ENCODE assay signal across 12 cellular contexts in the genomic region with DNA sequence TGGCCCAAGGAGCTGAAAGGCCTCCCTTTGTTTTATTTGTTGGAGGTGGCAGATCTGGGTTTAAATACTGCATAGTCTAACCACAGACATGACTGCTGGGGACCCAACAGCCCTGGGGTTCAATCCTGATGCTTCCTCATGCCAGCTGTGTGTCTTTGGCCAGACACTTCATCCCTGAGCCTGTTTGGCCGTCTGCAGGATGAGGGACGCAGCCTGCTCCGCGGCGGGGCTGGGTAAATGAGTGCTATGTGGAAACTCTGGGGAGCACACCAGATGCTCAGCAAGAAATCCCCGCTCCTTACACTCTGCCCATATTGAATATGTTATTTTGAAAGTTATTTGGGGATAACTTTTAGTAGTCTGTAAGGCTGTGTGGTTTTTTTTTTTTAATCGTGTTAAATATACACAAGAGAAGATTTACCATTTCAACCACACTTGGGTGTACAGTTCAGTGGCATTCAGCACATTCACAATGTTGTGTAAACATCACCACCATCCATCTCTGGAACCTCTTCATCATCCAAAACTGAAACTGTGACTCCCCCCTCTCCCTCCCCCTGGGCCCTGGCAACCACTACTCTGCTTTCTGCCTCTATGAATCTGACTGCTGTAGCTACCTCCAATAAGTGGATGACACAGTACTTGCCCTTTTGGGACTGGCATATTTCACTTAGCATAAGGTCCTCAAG. TPM values are rescaled to one million over a fixed set of nuclear protein-coding genes. Genes with fewer than 3 reads are reported as not detected.
DNase-seq lines count a peak whose midpoint lies in the region; ATAC-seq and TF ChIP-seq lines count a peak whose summit lies in the region.
"Had no signal": no experiment of that assay in that cellular context is flagged by ENCODE, and none has a peak within 500 bp of the region (broad histone marks: within the 10 kb centered on the region; RNA-seq: fewer than 3 reads in every experiment).

No MANE protein-coding gene starts in this region.

- no peaks in the 10 kb centered on the region for H3K9me2 ChIP-seq in Karpas-422 (replicated peaks; ENCODE audit: insufficient read depth, low read length)

- TF ChIP-seq POLR2A in breast epithelium (IDR thresholded peaks at IDR 0.05), result no peak

- no peaks in the 10 kb centered on the region for H3K27me3 ChIP-seq in mammary epithelial cell (ENCODE audit: insufficient read depth, low read length)
- H3K27me3 ChIP-seq in breast epithelium, result no peaks in the 10 kb centered on the region
- no peaks in the 10 kb centered on the region for H3K27me3 ChIP-seq in Karpas-422 (ENCODE audit: low read length)

- ATAC-seq in GM19035 (IDR thresholded peaks at IDR 0.05; ENCODE audit: unreplicated experiment), result no peak

- H3K9ac ChIP-seq in mammary epithelial cell (ENCODE audit: insufficient read depth, low read length) (no peak overlapping the region), Karpas-422 (ENCODE audit: low read length) (no peak overlapping the region)

- BruUV-seq in MCF 10A (replicated peaks; lab: Mats Ljungman, UMichigan) (no TSS peak), mammary epithelial cell (replicated peaks; lab: Mats Ljungman, UMichigan) (no TSS peak)

- dilution Hi-C loops in mammary epithelial cell (cut with HindIII; ENCODE audit: low sequenced_read_pairs), result no loop called here

- no peaks in the 10 kb centered on the region for H3K36me3 ChIP-seq in mammary epithelial cell (ENCODE audit: insufficient read depth, low read length)
- H3K36me3 ChIP-seq in breast epithelium, result no peaks in the 10 kb centered on the region
- no peaks in the 10 kb centered on the region for H3K36me3 ChIP-seq in Karpas-422 (ENCODE audit: insufficient read depth, low read length)

- H3K27me3 Mint-ChIP-seq in MCF 10A (ENCODE audit: insufficient read depth, unreplicated experiment), result no peaks in the 10 kb centered on the region
- H3K27me3 Mint-ChIP-seq in nephron progenitor cell (ENCODE audit: low read depth, poor library complexity), result peaks cover 3% of the 10 kb centered on the region
- H3K27me3 Mint-ChIP-seq in type B pancreatic cell, result no peaks in the 10 kb centered on the region

- H3K4me2 ChIP-seq in mammary epithelial cell (ENCODE audit: insufficient read depth, low read depth, low read length) (no peak overlapping the region), Karpas-422 (ENCODE audit: low read depth, low read length, poor library complexity, severe bottlenecking) (no peak overlapping the region)

- CTCF ChIA-PET in MCF 10A (lab: Yijun Ruan, JAX), result interaction anchor here (0.6 to 7.8 kb wide), 6 partner anchors 14 to 1573 kb away, joined by 3 to 73 read pairs (median 3); no protein-coding TSS in a partner anchor
- CTCF ChIA-PET in mammary epithelial cell (lab: Charles Lee; ENCODE audit: low non-redundant PET), result no interaction called here

- H3K9me3 Mint-ChIP-seq in MCF 10A (ENCODE audit: unreplicated experiment) (no peaks in the 10 kb centered on the region), nephron progenitor cell (no peaks in the 10 kb centered on the region), type B pancreatic cell (no peaks in the 10 kb centered on the region)

- H3K79me2 ChIP-seq in mammary epithelial cell (ENCODE audit: insufficient read depth, low read length), result no peaks in the 10 kb centered on the region
- H3K79me2 ChIP-seq in Karpas-422 (ENCODE audit: low read length), result no peaks in the 10 kb centered on the region

- H4K20me1 ChIP-seq in mammary epithelial cell (ENCODE audit: insufficient read depth, low read length) (no peaks in the 10 kb centered on the region), Karpas-422 (ENCODE audit: insufficient read depth, low read depth, low read length) (no peaks in the 10 kb centered on the region)

- intact Hi-C loops in MCF 10A (cut with micrococcal nuclease), result loop anchor here (2.0 kb wide), 1 partner anchor 51 kb away; no protein-coding TSS in a partner anchor
- intact Hi-C loops in mammary epithelial cell (cut with micrococcal nuclease), result no loop called here
- intact Hi-C loops in breast epithelium (cut with DNase I; ENCODE audit: low total_unique reads), result no loop called here

- 79% methylated on average over 7 of the region's 7 CpGs for WGBS in mammary epithelial cell (ENCODE audit: low coverage, missing lambda C conversion rate)

- H3K4me3 ChIP-seq in mammary epithelial cell (replicated peaks in 1 of 3; ENCODE audit: insufficient read depth in 1 of 3, low read depth in 2 of 3, low read length in 3 of 3) (no peak overlapping the region), breast epithelium (no peak overlapping the region), Karpas-422 (ENCODE audit: low read length) (no peak overlapping the region)

- H3K4me1 Mint-ChIP-seq in MCF 10A (ENCODE audit: insufficient read depth, unreplicated experiment), result peaks cover 60% of the 10 kb centered on the region
- H3K4me1 Mint-ChIP-seq in nephron progenitor cell, result peaks cover 6% of the 10 kb centered on the region
- H3K4me1 Mint-ChIP-seq in type B pancreatic cell (ENCODE audit: unreplicated experiment), result peaks cover 37% of the 10 kb centered on the region

- DNase-seq in MCF 10A (ENCODE audit: unreplicated experiment), result no peak
- DNase-seq in mammary epithelial cell, result no peak
- DNase-seq in breast epithelium (ENCODE audit: low spot score in 2 of 2), result peak in 1 of 2 donors; percentile 52
- no peak for DNase-seq in nephron progenitor cell
- no peak for DNase-seq in type B pancreatic cell (ENCODE audit: extremely low spot score, unreplicated experiment)
- no peak for DNase-seq in Karpas-422
- no peak for DNase-seq in ecto neural progenitor cell (ENCODE audit: low spot score)
- DNase-seq: hypothalamus, NCI-H748 treated with DMSO at 0.1 percent for 48 hours had no signal

- in situ Hi-C loops in mammary epithelial cell (cut with MboI; ENCODE audit: low sequenced_read_pairs in 2 of 2), result no loop called here

- H2AFZ ChIP-seq in mammary epithelial cell (ENCODE audit: low read depth, low read length), result no peak overlapping the region
- H2AFZ ChIP-seq in Karpas-422 (ENCODE audit: low read length), result no peak overlapping the region

- H3K4me1 ChIP-seq in mammary epithelial cell (ENCODE audit: insufficient read depth, low read length) (peaks cover 24% of the 10 kb centered on the region), breast epithelium (peaks cover 5 to 30% of the 10 kb centered on the region in 2 donors), Karpas-422 (ENCODE audit: low read length) (no peaks in the 10 kb centered on the region)

- TF ChIP-seq CTCF in MCF 10A (IDR thresholded peaks at IDR 0.05; ENCODE audit: unreplicated experiment) (no peak), mammary epithelial cell (conservative IDR thresholded peaks at IDR 0.05 in 1 of 2, IDR thresholded peaks at IDR 0.05 in 1 of 2; ENCODE audit: extremely low read depth in 1 of 2, insufficient read depth in 1 of 2, low read depth in 1 of 2, low read length in 2 of 2) (no peak), breast epithelium (IDR thresholded peaks at IDR 0.05) (no peak), nephron progenitor cell (IDR thresholded peaks at IDR 0.05) (no peak), type B pancreatic cell (conservative IDR thresholded peaks at IDR 0.05) (no peak)

- H3K27ac ChIP-seq in mammary epithelial cell (ENCODE audit: insufficient read depth, low read depth, low read length), result no peak overlapping the region
- peak overlapping the region; percentile 81 to 91 for H3K27ac ChIP-seq in breast epithelium
- no peak overlapping the region for H3K27ac ChIP-seq in Karpas-422 (ENCODE audit: low read length)
- H3K27ac ChIP-seq: C4-2B, HL-60 had no signal

- POLR2A ChIA-PET in MCF 10A (lab: Yijun Ruan, JAX), result interaction anchor here (0.6 to 13.6 kb wide), 9 partner anchors 8 to 261 kb away, joined by 3 to 305 read pairs (median 6); a partner anchor contains a TSS

- H3K36me3 Mint-ChIP-seq in MCF 10A (ENCODE audit: insufficient read depth, unreplicated experiment), result peaks cover 20% of the 10 kb centered on the region
- H3K36me3 Mint-ChIP-seq in nephron progenitor cell (ENCODE audit: low read depth), result peaks cover 31% of the 10 kb centered on the region
- peaks cover 6% of the 10 kb centered on the region for H3K36me3 Mint-ChIP-seq in type B pancreatic cell

- no peak overlapping the region for H3K4me3 Mint-ChIP-seq in MCF 10A (ENCODE audit: unreplicated experiment)
- no peak overlapping the region for H3K4me3 Mint-ChIP-seq in nephron progenitor cell
- no peak overlapping the region for H3K4me3 Mint-ChIP-seq in type B pancreatic cell

- H3K27ac Mint-ChIP-seq in MCF 10A (ENCODE audit: low read depth, unreplicated experiment) (peak overlapping the region; percentile 75), nephron progenitor cell (peak overlapping the region; percentile 40), type B pancreatic cell (peak overlapping the region; percentile 39)

- H3K9me3 ChIP-seq in mammary epithelial cell (replicated peaks; ENCODE audit: insufficient read depth, low read length), result no peaks in the 10 kb centered on the region
- H3K9me3 ChIP-seq in breast epithelium, result no peaks in the 10 kb centered on the region
- no peaks in the 10 kb centered on the region for H3K9me3 ChIP-seq in Karpas-422 (ENCODE audit: low read length)

RNA-seq across cellular contexts. Expression of a gene that starts 42.8 kb away (rescaled TPM):
- 34.1 and 42.3 TPM in 2 replicates for total RNA-seq in MCF 10A (2022)
- 10 to 100 TPM; 19.2 to 25.1 TPM for total RNA-seq in mammary epithelial cell
- 14.1 TPM for polyA plus RNA-seq in mammary epithelial cell
- 33.7 TPM for polyA minus RNA-seq in mammary epithelial cell
- total RNA-seq in breast epithelium, result 100 to 1,000 TPM in 1 of 3 donors, 10 to 100 TPM in 2; 35.3 to 118 (median 43.9) TPM
- total RNA-seq in type B pancreatic cell (ENCODE audit: low replicate concordance), result 38.4 and 52.3 TPM in 2 replicates
- total RNA-seq in Karpas-422 (2014; rRNA removed; shearing (Covaris generic); ENCODE audit: low replicate concordance), result 0.15 TPM in 1 of 2 replicates, not detected in the other

Comparison
In these comparisons a context has a peak if more than half of its experiments do, and no peak if none do; other contexts are left out.
1. H3K27ac ChIP-seq: peak in breast epithelium (2 of 2); none in mammary epithelial cell (single experiment) and Karpas-422 (single experiment).
2. RNA of a gene that starts 42.8 kb away (total RNA-seq): 38.4 to 52.3 TPM in type B pancreatic cell, 35.3 to 118 TPM in breast epithelium, 34.1 to 42.3 TPM in MCF 10A and 19.2 to 25.1 TPM in mammary epithelial cell; 0.15 TPM in Karpas-422; every median in the first group is over 10 times any median in the second.
3. Peak in every context shown above with its lines, with median percentiles within 50 percentile points of each other: H3K27ac Mint-ChIP-seq.